8 cellular contexts compared by ENCODE assay signal in genomic region chr1:161226759-161227158, GRCh38. TPM values are rescaled to one million over a fixed set of nuclear protein-coding genes. Genes with fewer than 3 reads are reported as not detected.
DNase-seq lines count a peak whose midpoint lies in the region; ATAC-seq, FAIRE-seq and TF ChIP-seq lines count a peak whose summit lies in the region.

No MANE protein-coding gene starts in this region.

- no peak for DNase-seq in effector memory CD8-positive, alpha-beta T cell
- DNase-seq in osteoblast (ENCODE audit: insufficient read length, low spot score, missing footprints) (no peak), EL (no peak), activated gamma-delta T cell treated with Interleukin-2 at 50 U/mL for 16 hours (no peak), kidney tubule cell (ENCODE audit: low spot score) (no peak), GM19239 (ENCODE audit: insufficient read length, low spot score) (no peak)

- no peak for FAIRE-seq in GM19239 (lab: Jason Lieb, UNC)

- H3K79me2 ChIP-seq in DOHH2 (ENCODE audit: control insufficient read depth, low read length) (peaks cover 11% of the 10 kb centered on the region), OCI-LY1 (ENCODE audit: insufficient read depth, low read length) (no peaks in the 10 kb centered on the region), osteoblast (ENCODE audit: insufficient read depth, low read length) (peaks cover 12% of the 10 kb centered on the region)

- peaks cover 30% of the 10 kb centered on the region for H3K36me3 ChIP-seq in DOHH2 (ENCODE audit: control insufficient read depth, low read length)
- H3K36me3 ChIP-seq in OCI-LY1 (ENCODE audit: insufficient read depth, low read length) = peaks cover 32% of the 10 kb centered on the region
- H3K36me3 ChIP-seq in osteoblast (ENCODE audit: insufficient read depth, low read length) = peaks cover 21% of the 10 kb centered on the region

- H3K9me3 Mint-ChIP-seq in effector memory CD8-positive, alpha-beta T cell = no peaks in the 10 kb centered on the region

- no peak for ATAC-seq in effector memory CD8-positive, alpha-beta T cell (replicated peaks)

- H3K4me1 ChIP-seq in DOHH2 (ENCODE audit: control insufficient read depth, low read length) = peaks cover 24% of the 10 kb centered on the region
- H3K4me1 ChIP-seq in OCI-LY1 (ENCODE audit: insufficient read depth, low read length, severe bottlenecking) = peaks cover 24% of the 10 kb centered on the region
- H3K4me1 ChIP-seq in osteoblast (ENCODE audit: insufficient read depth, low read length) = peaks cover 17% of the 10 kb centered on the region

- H3K9me3 ChIP-seq in DOHH2 (ENCODE audit: control insufficient read depth, insufficient read depth, low read length) (no peaks in the 10 kb centered on the region), OCI-LY1 (ENCODE audit: low read length) (no peaks in the 10 kb centered on the region), osteoblast (ENCODE audit: low read depth, low read length) (no peaks in the 10 kb centered on the region)

- H2AFZ ChIP-seq in OCI-LY1 (ENCODE audit: low read length) = no peak overlapping the region
- peak overlapping the region; percentile 99 for H2AFZ ChIP-seq in osteoblast (ENCODE audit: low read length)

- H3K27ac ChIP-seq in DOHH2 (ENCODE audit: low read depth, low read length) (peak overlapping the region; percentile 38), OCI-LY1 (ENCODE audit: low read depth, low read length, poor library complexity, severe bottlenecking) (peak overlapping the region; percentile 28), osteoblast (ENCODE audit: low read depth, low read length) (no peak overlapping the region)

- H3K9ac ChIP-seq in OCI-LY1 (ENCODE audit: low read length) = peak overlapping the region; percentile 77

- H3K4me1 Mint-ChIP-seq in effector memory CD8-positive, alpha-beta T cell (ENCODE audit: low read depth in 2 of 2) = peaks cover 24 to 33% of the 10 kb centered on the region in 2 donors

- H3K36me3 Mint-ChIP-seq in effector memory CD8-positive, alpha-beta T cell (ENCODE audit: insufficient read depth) = peaks cover 9% of the 10 kb centered on the region

- peak overlapping the region; percentile 95 to 99 for H3K4me3 Mint-ChIP-seq in effector memory CD8-positive, alpha-beta T cell

- H3K9me2 ChIP-seq in DOHH2 (replicated peaks; ENCODE audit: control insufficient read depth, low read length) (no peaks in the 10 kb centered on the region), OCI-LY1 (ENCODE audit: low read depth, low read length) (no peaks in the 10 kb centered on the region)

- H3K4me3 ChIP-seq in DOHH2 (ENCODE audit: low read length) (peak overlapping the region; percentile 81), OCI-LY1 (ENCODE audit: low read depth, low read length, poor library complexity, severe bottlenecking) (peak overlapping the region; percentile 74), osteoblast (ENCODE audit: insufficient read depth, low read length) (peak overlapping the region; percentile 96)

- peak overlapping the region; percentile 81 for H3K4me2 ChIP-seq in DOHH2 (ENCODE audit: low read length)
- peak overlapping the region; percentile 87 for H3K4me2 ChIP-seq in OCI-LY1 (ENCODE audit: low read length)
- H3K4me2 ChIP-seq in osteoblast (ENCODE audit: insufficient read depth, low read length) = peak overlapping the region; percentile 96

- TF ChIP-seq CTCF in DOHH2 (IDR thresholded peaks at IDR 0.05; ENCODE audit: low read depth, low read length, poor library complexity, severe bottlenecking) = no peak
- no peak for TF ChIP-seq CTCF in OCI-LY1 (IDR thresholded peaks at IDR 0.05; ENCODE audit: low read length)
- no peak for TF ChIP-seq CTCF in osteoblast (IDR thresholded peaks at IDR 0.05; ENCODE audit: extremely low read depth, low read depth, low read length)

- H3K27me3 Mint-ChIP-seq in effector memory CD8-positive, alpha-beta T cell = peaks cover 0 to 8% of the 10 kb centered on the region in 2 donors

- H3F3A ChIP-seq in DOHH2 (ENCODE audit: control insufficient read depth, insufficient read depth) (no peaks in the 10 kb centered on the region), OCI-LY1 (ENCODE audit: insufficient read depth, low read length) (no peaks in the 10 kb centered on the region)

- H4K20me1 ChIP-seq in DOHH2 (ENCODE audit: control insufficient read depth, insufficient read depth, low read depth, low read length) (no peaks in the 10 kb centered on the region), OCI-LY1 (ENCODE audit: insufficient read depth, low read length) (no peaks in the 10 kb centered on the region), osteoblast (ENCODE audit: insufficient read depth, low read length) (no peaks in the 10 kb centered on the region)

- H3K27me3 ChIP-seq in DOHH2 (ENCODE audit: control insufficient read depth, low read length) (no peaks in the 10 kb centered on the region), OCI-LY1 (ENCODE audit: insufficient read depth, low read length) (no peaks in the 10 kb centered on the region), osteoblast (ENCODE audit: insufficient read depth, low read length) (no peaks in the 10 kb centered on the region)

- H3K27ac Mint-ChIP-seq in effector memory CD8-positive, alpha-beta T cell = peak overlapping the region in 1 of 2 donors; percentile 71

RNA-seq across cellular contexts. Expression of gene TOMM40L, which starts 0.9 kb away (rescaled TPM):
- total RNA-seq in osteoblast = 6.5 and 8.8 TPM in 2 replicates

RNA-seq across cellular contexts. Expression of gene APOA2, which starts 3.3 kb away (rescaled TPM):
- total RNA-seq in osteoblast = not detected in 2 replicates

RNA-seq across cellular contexts. Expression of gene NR1I3, which starts 11.2 kb away (rescaled TPM):
- not detected in 2 replicates for total RNA-seq in osteoblast

RNA-seq across cellular contexts. Expression of gene FCER1G, which starts 11.7 kb away (rescaled TPM):
- 0.29 and 0.72 TPM in 2 replicates for total RNA-seq in osteoblast

RNA-seq across cellular contexts. Expression of gene NDUFS2, which starts 24.6 kb away (rescaled TPM):
- total RNA-seq in osteoblast = 103 and 130 TPM in 2 replicates
